1 cellular context compared by ENCODE assay signal in the genomic region with DNA sequence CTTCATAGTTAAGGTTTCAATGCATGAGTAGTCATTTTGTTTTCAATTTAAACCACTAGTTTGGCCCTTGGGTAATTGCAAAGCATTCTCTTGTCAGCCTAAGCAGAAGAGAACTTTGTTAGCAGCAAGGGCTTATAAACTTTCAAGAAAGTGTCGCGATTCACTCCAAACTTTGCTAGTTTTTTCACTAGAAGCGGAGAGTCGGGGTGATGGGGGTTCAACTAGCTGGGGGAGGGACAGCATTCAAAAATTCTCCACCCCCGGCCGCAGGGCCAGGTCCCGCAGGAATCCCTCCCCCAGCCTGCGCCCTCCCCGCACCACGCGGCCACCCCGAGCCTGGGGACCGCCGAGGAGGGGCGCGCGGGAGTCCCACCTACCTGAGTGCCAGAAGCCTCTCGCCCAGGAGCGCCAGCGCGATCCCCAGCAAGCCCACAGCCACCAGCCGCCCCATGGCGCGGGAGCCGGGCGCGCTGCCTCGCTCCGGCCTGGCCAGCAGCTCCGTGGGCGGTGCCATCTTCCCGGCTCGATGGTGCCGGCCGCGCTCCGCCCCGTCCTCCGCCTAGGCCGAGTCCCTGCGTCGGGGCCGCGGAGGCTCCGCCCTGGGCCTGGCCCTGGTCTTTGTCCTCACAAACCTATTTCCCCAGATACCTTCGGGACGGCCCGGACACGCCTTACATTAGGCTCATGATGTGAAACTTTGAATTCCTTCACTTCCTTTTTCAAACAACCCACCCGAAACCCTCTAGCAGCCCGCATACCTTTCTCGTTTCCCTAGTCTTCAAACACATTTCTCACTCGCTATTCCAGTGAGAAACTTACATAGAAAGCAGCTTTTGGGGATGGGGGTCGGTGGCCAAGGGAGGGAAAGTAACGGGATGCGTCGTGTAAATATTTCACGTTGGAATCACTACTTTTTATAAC.
TF ChIP-seq lines count a peak whose summit lies in the region.

A gene (minus strand): TSS at position 528 of the 921 bp plus-strand sequence. CDS start 77 bp downstream, at position 451.

TF ChIP-seq in HepG2, 621 proteins besides CTCF, POLR2A, EP300 and RAD21 (continued from another document and continues in another):
- TF ChIP-seq, protein P1, sequence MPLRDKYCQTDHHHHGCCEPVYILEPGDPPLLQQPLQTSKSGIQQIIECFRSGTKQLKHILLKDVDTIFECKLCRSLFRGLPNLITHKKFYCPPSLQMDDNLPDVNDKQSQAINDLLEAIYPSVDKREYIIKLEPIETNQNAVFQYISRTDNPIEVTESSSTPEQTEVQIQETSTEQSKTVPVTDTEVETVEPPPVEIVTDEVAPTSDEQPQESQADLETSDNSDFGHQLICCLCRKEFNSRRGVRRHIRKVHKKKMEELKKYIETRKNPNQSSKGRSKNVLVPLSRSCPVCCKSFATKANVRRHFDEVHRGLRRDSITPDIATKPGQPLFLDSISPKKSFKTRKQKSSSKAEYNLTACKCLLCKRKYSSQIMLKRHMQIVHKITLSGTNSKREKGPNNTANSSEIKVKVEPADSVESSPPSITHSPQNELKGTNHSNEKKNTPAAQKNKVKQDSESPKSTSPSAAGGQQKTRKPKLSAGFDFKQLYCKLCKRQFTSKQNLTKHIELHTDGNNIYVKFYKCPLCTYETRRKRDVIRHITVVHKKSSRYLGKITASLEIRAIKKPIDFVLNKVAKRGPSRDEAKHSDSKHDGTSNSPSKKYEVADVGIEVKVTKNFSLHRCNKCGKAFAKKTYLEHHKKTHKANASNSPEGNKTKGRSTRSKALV (CRISPR knock-in tag; IDR thresholded peaks at IDR 0.05) = no peak; the same call in 1 of the 2 replicates
- TF ChIP-seq ATF1 (CRISPR knock-in tag; IDR thresholded peaks at IDR 0.05) = no peak
- TF ChIP-seq PRMT3 (CRISPR knock-in tag; IDR thresholded peaks at IDR 0.05; ENCODE audit: borderline replicate concordance, low read depth) = 0 out of 2 replicates have a peak, but pooled peaks have one; percentile 47
- TF ChIP-seq, protein P2, sequence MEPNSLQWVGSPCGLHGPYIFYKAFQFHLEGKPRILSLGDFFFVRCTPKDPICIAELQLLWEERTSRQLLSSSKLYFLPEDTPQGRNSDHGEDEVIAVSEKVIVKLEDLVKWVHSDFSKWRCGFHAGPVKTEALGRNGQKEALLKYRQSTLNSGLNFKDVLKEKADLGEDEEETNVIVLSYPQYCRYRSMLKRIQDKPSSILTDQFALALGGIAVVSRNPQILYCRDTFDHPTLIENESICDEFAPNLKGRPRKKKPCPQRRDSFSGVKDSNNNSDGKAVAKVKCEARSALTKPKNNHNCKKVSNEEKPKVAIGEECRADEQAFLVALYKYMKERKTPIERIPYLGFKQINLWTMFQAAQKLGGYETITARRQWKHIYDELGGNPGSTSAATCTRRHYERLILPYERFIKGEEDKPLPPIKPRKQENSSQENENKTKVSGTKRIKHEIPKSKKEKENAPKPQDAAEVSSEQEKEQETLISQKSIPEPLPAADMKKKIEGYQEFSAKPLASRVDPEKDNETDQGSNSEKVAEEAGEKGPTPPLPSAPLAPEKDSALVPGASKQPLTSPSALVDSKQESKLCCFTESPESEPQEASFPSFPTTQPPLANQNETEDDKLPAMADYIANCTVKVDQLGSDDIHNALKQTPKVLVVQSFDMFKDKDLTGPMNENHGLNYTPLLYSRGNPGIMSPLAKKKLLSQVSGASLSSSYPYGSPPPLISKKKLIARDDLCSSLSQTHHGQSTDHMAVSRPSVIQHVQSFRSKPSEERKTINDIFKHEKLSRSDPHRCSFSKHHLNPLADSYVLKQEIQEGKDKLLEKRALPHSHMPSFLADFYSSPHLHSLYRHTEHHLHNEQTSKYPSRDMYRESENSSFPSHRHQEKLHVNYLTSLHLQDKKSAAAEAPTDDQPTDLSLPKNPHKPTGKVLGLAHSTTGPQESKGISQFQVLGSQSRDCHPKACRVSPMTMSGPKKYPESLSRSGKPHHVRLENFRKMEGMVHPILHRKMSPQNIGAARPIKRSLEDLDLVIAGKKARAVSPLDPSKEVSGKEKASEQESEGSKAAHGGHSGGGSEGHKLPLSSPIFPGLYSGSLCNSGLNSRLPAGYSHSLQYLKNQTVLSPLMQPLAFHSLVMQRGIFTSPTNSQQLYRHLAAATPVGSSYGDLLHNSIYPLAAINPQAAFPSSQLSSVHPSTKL (CRISPR knock-in tag; IDR thresholded peaks at IDR 0.05) = peak; percentile 75
- TF ChIP-seq, protein P3, sequence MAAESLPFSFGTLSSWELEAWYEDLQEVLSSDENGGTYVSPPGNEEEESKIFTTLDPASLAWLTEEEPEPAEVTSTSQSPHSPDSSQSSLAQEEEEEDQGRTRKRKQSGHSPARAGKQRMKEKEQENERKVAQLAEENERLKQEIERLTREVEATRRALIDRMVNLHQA (CRISPR knock-in tag; IDR thresholded peaks at IDR 0.05) = no peak
- TF ChIP-seq MED1 (CRISPR knock-in tag; IDR thresholded peaks at IDR 0.05) = peak; percentile 84
- no peak for TF ChIP-seq JDP2 (CRISPR knock-in tag; IDR thresholded peaks at IDR 0.05; ENCODE audit: borderline replicate concordance)
- TF ChIP-seq TARDBP (CRISPR knock-in tag; IDR thresholded peaks at IDR 0.05) = peak; percentile 28; the same call in 1 of the 2 replicates
- TF ChIP-seq, protein P4, sequence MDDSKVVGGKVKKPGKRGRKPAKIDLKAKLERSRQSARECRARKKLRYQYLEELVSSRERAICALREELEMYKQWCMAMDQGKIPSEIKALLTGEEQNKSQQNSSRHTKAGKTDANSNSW (CRISPR knock-in tag; IDR thresholded peaks at IDR 0.05; ENCODE audit: borderline replicate concordance) = peak; percentile 65; the same call in 1 of the 2 replicates
- peak; percentile 90 for TF ChIP-seq YY1 (IDR thresholded peaks at IDR 0.05; ENCODE audit: insufficient read depth, insufficient replicate concordance, low read depth, low read length)
- TF ChIP-seq KLF9 (CRISPR knock-in tag; IDR thresholded peaks at IDR 0.05; ENCODE audit: low read depth) = no peak
- TF ChIP-seq RFX3 (CRISPR knock-in tag; IDR thresholded peaks at IDR 0.05) = no peak; the same call in 1 of the 2 replicates
- TF ChIP-seq, protein P5, sequence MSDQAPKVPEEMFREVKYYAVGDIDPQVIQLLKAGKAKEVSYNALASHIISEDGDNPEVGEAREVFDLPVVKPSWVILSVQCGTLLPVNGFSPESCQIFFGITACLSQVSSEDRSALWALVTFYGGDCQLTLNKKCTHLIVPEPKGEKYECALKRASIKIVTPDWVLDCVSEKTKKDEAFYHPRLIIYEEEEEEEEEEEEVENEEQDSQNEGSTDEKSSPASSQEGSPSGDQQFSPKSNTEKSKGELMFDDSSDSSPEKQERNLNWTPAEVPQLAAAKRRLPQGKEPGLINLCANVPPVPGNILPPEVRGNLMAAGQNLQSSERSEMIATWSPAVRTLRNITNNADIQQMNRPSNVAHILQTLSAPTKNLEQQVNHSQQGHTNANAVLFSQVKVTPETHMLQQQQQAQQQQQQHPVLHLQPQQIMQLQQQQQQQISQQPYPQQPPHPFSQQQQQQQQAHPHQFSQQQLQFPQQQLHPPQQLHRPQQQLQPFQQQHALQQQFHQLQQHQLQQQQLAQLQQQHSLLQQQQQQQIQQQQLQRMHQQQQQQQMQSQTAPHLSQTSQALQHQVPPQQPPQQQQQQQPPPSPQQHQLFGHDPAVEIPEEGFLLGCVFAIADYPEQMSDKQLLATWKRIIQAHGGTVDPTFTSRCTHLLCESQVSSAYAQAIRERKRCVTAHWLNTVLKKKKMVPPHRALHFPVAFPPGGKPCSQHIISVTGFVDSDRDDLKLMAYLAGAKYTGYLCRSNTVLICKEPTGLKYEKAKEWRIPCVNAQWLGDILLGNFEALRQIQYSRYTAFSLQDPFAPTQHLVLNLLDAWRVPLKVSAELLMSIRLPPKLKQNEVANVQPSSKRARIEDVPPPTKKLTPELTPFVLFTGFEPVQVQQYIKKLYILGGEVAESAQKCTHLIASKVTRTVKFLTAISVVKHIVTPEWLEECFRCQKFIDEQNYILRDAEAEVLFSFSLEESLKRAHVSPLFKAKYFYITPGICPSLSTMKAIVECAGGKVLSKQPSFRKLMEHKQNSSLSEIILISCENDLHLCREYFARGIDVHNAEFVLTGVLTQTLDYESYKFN (CRISPR knock-in tag; conservative IDR thresholded peaks at IDR 0.05) = peak; percentile 76
- TF ChIP-seq NFRKB (IDR thresholded peaks at IDR 0.05) = no peak
- peak; percentile 79 for TF ChIP-seq SAP130 (CRISPR knock-in tag; IDR thresholded peaks at IDR 0.05; ENCODE audit: low read depth)
- TF ChIP-seq, protein P6, sequence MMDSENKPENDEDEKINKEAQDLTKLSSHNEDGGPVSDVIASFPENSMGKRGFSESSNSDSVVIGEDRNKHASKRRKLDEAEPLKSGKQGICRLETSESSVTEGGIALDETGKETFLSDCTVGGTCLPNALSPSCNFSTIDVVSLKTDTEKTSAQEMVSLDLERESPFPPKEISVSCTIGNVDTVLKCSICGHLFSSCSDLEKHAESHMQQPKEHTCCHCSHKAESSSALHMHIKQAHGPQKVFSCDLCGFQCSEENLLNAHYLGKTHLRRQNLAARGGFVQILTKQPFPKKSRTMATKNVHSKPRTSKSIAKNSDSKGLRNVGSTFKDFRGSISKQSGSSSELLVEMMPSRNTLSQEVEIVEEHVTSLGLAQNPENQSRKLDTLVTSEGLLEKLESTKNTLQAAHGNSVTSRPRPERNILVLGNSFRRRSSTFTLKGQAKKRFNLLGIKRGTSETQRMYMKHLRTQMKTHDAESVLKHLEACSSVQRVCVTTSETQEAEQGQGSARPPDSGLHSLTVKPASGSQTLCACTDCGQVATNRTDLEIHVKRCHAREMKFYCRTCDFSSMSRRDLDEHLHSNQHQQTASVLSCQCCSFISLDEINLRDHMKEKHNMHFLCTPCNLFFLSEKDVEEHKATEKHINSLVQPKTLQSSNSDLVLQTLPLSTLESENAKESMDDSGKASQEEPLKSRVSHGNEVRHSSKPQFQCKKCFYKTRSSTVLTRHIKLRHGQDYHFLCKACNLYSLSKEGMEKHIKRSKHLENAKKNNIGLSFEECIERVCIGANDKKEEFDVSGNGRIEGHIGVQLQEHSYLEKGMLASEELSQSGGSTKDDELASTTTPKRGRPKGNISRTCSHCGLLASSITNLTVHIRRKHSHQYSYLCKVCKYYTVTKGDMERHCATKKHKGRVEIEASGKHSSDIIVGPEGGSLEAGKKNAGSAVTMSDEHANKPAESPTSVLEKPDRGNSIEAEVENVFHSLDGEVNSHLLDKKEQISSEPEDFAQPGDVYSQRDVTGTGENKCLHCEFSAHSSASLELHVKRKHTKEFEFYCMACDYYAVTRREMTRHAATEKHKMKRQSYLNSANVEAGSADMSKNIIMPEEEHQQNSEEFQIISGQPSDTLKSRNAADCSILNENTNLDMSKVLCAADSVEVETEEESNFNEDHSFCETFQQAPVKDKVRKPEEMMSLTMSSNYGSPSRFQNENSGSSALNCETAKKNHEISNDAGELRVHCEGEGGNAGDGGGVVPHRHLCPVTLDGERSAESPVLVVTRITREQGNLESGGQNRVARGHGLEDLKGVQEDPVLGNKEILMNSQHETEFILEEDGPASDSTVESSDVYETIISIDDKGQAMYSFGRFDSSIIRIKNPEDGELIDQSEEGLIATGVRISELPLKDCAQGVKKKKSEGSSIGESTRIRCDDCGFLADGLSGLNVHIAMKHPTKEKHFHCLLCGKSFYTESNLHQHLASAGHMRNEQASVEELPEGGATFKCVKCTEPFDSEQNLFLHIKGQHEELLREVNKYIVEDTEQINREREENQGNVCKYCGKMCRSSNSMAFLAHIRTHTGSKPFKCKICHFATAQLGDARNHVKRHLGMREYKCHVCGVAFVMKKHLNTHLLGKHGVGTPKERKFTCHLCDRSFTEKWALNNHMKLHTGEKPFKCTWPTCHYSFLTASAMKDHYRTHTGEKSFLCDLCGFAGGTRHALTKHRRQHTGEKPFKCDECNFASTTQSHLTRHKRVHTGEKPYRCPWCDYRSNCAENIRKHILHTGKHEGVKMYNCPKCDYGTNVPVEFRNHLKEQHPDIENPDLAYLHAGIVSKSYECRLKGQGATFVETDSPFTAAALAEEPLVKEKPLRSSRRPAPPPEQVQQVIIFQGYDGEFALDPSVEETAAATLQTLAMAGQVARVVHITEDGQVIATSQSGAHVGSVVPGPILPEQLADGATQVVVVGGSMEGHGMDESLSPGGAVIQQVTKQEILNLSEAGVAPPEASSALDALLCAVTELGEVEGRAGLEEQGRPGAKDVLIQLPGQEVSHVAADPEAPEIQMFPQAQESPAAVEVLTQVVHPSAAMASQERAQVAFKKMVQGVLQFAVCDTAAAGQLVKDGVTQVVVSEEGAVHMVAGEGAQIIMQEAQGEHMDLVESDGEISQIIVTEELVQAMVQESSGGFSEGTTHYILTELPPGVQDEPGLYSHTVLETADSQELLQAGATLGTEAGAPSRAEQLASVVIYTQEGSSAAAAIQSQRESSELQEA (CRISPR knock-in tag; IDR thresholded peaks at IDR 0.05; ENCODE audit: not compliant biosample characterization) = peak; percentile 49
- TF ChIP-seq, protein P7, sequence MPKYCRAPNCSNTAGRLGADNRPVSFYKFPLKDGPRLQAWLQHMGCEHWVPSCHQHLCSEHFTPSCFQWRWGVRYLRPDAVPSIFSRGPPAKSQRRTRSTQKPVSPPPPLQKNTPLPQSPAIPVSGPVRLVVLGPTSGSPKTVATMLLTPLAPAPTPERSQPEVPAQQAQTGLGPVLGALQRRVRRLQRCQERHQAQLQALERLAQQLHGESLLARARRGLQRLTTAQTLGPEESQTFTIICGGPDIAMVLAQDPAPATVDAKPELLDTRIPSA (CRISPR knock-in tag; IDR thresholded peaks at IDR 0.05; ENCODE audit: borderline replicate concordance) = no peak
- TF ChIP-seq ZMYM2 (CRISPR knock-in tag; IDR thresholded peaks at IDR 0.05) = no peak
- no peak for TF ChIP-seq RBAK (CRISPR knock-in tag; IDR thresholded peaks at IDR 0.05)
- peak; percentile 43; the same call in 1 of the 2 replicates for TF ChIP-seq SATB2 (CRISPR knock-in tag; IDR thresholded peaks at IDR 0.05)
- TF ChIP-seq, protein P8, sequence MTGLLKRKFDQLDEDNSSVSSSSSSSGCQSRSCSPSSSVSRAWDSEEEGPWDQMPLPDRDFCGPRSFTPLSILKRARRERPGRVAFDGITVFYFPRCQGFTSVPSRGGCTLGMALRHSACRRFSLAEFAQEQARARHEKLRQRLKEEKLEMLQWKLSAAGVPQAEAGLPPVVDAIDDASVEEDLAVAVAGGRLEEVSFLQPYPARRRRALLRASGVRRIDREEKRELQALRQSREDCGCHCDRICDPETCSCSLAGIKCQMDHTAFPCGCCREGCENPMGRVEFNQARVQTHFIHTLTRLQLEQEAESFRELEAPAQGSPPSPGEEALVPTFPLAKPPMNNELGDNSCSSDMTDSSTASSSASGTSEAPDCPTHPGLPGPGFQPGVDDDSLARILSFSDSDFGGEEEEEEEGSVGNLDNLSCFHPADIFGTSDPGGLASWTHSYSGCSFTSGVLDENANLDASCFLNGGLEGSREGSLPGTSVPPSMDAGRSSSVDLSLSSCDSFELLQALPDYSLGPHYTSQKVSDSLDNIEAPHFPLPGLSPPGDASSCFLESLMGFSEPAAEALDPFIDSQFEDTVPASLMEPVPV (CRISPR knock-in tag; IDR thresholded peaks at IDR 0.05) = 0 out of 2 replicates have a peak, but pooled peaks have one; percentile 30
- TF ChIP-seq ZNF24 (IDR thresholded peaks at IDR 0.05) = no peak
- TF ChIP-seq, protein P9, sequence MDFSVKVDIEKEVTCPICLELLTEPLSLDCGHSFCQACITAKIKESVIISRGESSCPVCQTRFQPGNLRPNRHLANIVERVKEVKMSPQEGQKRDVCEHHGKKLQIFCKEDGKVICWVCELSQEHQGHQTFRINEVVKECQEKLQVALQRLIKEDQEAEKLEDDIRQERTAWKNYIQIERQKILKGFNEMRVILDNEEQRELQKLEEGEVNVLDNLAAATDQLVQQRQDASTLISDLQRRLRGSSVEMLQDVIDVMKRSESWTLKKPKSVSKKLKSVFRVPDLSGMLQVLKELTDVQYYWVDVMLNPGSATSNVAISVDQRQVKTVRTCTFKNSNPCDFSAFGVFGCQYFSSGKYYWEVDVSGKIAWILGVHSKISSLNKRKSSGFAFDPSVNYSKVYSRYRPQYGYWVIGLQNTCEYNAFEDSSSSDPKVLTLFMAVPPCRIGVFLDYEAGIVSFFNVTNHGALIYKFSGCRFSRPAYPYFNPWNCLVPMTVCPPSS (IDR thresholded peaks at IDR 0.05) = no peak
- peak; percentile 75; the same call in 1 of the 2 replicates for TF ChIP-seq POLR2AphosphoS5 (IDR thresholded peaks at IDR 0.05; ENCODE audit: low read depth, low read length)
- TF ChIP-seq TCF7L2 (IDR thresholded peaks at IDR 0.05; ENCODE audit: low read depth, low read length) = no peak
- peak in 1 of 2 experiments; percentile 72; a peak in 2 of 4 replicates for TF ChIP-seq KLF16 (CRISPR knock-in tag; IDR thresholded peaks at IDR 0.05)
- TF ChIP-seq SNRNP70 (IDR thresholded peaks at IDR 0.05; ENCODE audit: low read depth, low read length) = no peak
